2 cellular contexts compared by ENCODE assay signal in genomic region chr13:39338114-39338513, GRCh38.
DNase-seq lines count a peak whose midpoint lies in the region; ATAC-seq, FAIRE-seq and TF ChIP-seq lines count a peak whose summit lies in the region.
"Not testable (repeated sequence)": the region's sequence is repeated elsewhere in the genome, so short reads cannot be mapped to it uniquely, and the experiment has no call there.

No MANE protein-coding gene starts in this region.

- DNase-seq in WTC11 (ENCODE audit: low spot score): not testable (repeated sequence)

- H3K27me3 Mint-ChIP-seq in WTC11 (ENCODE audit: low read depth): not testable (repeated sequence)

- CTCF ChIA-PET in WTC11 (lab: Charles Lee): not testable (repeated sequence)

- ATAC-seq in WTC11: not testable (repeated sequence)

- POLR2A ChIA-PET in WTC11 (lab: Charles Lee): not testable (repeated sequence)

- H3K36me3 Mint-ChIP-seq in WTC11: not testable (repeated sequence)

- peak; percentile 89 for FAIRE-seq in endometrium (lab: Jason Lieb, UNC)

- peaks cover 11% of the 10 kb centered on the region for H3K4me1 Mint-ChIP-seq in WTC11

- H3K9me3 Mint-ChIP-seq in WTC11: not testable (repeated sequence)

- H3K27ac Mint-ChIP-seq in WTC11: not testable (repeated sequence)

- not testable (repeated sequence) for TF ChIP-seq CTCF in WTC11 (IDR thresholded peaks at IDR 0.05)

- not testable (repeated sequence) for H3K4me3 Mint-ChIP-seq in WTC11

TF ChIP-seq in WTC11, 78 proteins besides CTCF, POLR2A, EP300 and RAD21:
- TF ChIP-seq HMGA2 (CRISPR knock-in tag; IDR thresholded peaks at IDR 0.05): peak; percentile 97
